Comparison of ENCODE assay signal across 21 cellular contexts in the genomic region with DNA sequence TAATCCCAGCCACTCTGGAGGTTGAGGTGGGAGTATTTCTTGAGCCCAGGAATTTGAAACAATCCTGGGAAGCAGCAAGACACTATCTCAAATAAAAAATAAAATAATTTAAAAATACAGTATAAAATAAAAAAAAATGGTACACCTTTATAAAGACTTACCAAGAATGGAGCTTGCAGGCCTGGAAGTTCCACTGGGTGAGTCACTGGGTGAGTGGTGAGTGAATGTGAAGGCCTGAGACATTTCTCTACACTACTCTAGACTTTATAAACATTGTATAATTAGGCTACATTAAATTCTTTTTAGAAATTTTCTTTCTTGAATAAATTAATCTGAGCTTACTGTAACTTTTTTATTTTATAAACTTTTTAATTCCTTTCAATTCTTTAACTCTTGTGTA.
A peak's percentile ranks its signal among the peaks of the same experiment; 100 is the strongest.
DNase-seq lines count a peak whose midpoint lies in the region; ATAC-seq lines count a peak whose summit lies in the region.
"Had no signal": no experiment of that assay in that cellular context is flagged by ENCODE, and none has a peak within 500 bp of the region (broad histone marks: within the 10 kb centered on the region; RNA-seq: fewer than 3 reads in every experiment).

No MANE protein-coding gene starts in this region.

- DNase-seq in HT1080 (ENCODE audit: low read depth), result peak; percentile 44
- peak; percentile 6 for DNase-seq in RPMI7951 (ENCODE audit: low read depth)
- DNase-seq in epithelial cell of prostate (ENCODE audit: low read depth, low spot score), result peak; percentile 53
- DNase-seq in renal cortical epithelial cell (ENCODE audit: low read depth), result peak; percentile 16
- DNase-seq in activated T-cell treated with anti-CD3 and anti-CD28 coated beads, Interleukin-2, amount 50 U/mL, for 24 hours, result no peak
- DNase-seq in NCI-H1105 (lab: John Stamatoyannopoulos, UW), result no peak
- DNase-seq: activated T-cell treated with anti-CD3 and anti-CD28 coated beads, Interleukin-2, amount 50 U/mL, for 1 hour; amygdala; CD4-positive, CD25-positive, alpha-beta regulatory T cell; HFFc6; left ventricle myocardium superior; NCI-H1436; ovary; stimulated activated CD4-positive, alpha-beta T cell treated with anti-CD3 and anti-CD28 coated beads, Interleukin-12 subunit alpha, Interleukin-12 subunit beta, amount 100 ng/mL, for 4 hours; stimulated activated CD4-positive, alpha-beta T cell treated with anti-CD3 and anti-CD28 coated beads, Interleukin-4, amount 100 ng/mL, for 24 hours; stimulated activated naive B cell treated with anti-CD40 and anti-IgM and Interleukin-4, amounts not matched to agents 10 μg/mL and 1 μg/mL and 100 μg/mL, for 72 hours had no signal

- H3K27ac Mint-ChIP-seq in activated T-cell treated with anti-CD3 and anti-CD28 coated beads, Interleukin-2, amount 50 U/mL, for 24 hours, result no peak overlapping the region
- H3K27ac Mint-ChIP-seq: CD4-positive, CD25-positive, alpha-beta regulatory T cell; HFFc6; IgD-negative memory B cell; natural killer cell treated with Interleukin-12 subunit alpha and Interleukin-12 subunit beta and Interleukin-15 and Interleukin-18, amount 100 ng/mL, for 72 hours; stimulated activated naive B cell treated with anti-CD40 and anti-IgM and Interleukin-4, amounts not matched to agents 10 μg/mL and 1 μg/mL and 100 μg/mL, for 72 hours had no signal

- no peaks in the 10 kb centered on the region for H3K36me3 Mint-ChIP-seq in activated T-cell treated with anti-CD3 and anti-CD28 coated beads, Interleukin-2, amount 50 U/mL, for 24 hours (ENCODE audit: low read depth)
- H3K36me3 Mint-ChIP-seq: CD4-positive, CD25-positive, alpha-beta regulatory T cell; IgD-negative memory B cell; stimulated activated naive B cell treated with anti-CD40 and anti-IgM and Interleukin-4, amounts not matched to agents 10 μg/mL and 1 μg/mL and 100 μg/mL, for 72 hours had no signal

- H3K4me1 Mint-ChIP-seq in activated T-cell treated with anti-CD3 and anti-CD28 coated beads, Interleukin-2, amount 50 U/mL, for 24 hours (ENCODE audit: low read depth), result no peaks in the 10 kb centered on the region
- H3K4me1 Mint-ChIP-seq: CD4-positive, CD25-positive, alpha-beta regulatory T cell; central memory CD8-positive, alpha-beta T cell; IgD-negative memory B cell; stimulated activated naive B cell treated with anti-CD40 and anti-IgM and Interleukin-4, amounts not matched to agents 10 μg/mL and 1 μg/mL and 100 μg/mL, for 72 hours had no signal

- no peaks in the 10 kb centered on the region for H3K27me3 Mint-ChIP-seq in activated T-cell treated with anti-CD3 and anti-CD28 coated beads, Interleukin-2, amount 50 U/mL, for 24 hours
- H3K27me3 Mint-ChIP-seq: CD4-positive, CD25-positive, alpha-beta regulatory T cell; central memory CD8-positive, alpha-beta T cell; IgD-negative memory B cell; natural killer cell treated with Interleukin-12 subunit alpha and Interleukin-12 subunit beta and Interleukin-15 and Interleukin-18, amount 100 ng/mL, for 72 hours; stimulated activated naive B cell treated with anti-CD40 and anti-IgM and Interleukin-4, amounts not matched to agents 10 μg/mL and 1 μg/mL and 100 μg/mL, for 72 hours had no signal

- no peak for ATAC-seq in GM19023 (IDR thresholded peaks at IDR 0.05; ENCODE audit: unreplicated experiment)
- ATAC-seq: left ventricle myocardium superior; natural killer cell treated with Interleukin-12 subunit alpha and Interleukin-12 subunit beta and Interleukin-15 and Interleukin-18, amount 100 ng/mL, for 72 hours; stimulated activated naive B cell treated with anti-CD40 and anti-IgM and Interleukin-4, amounts not matched to agents 10 μg/mL and 1 μg/mL and 100 μg/mL, for 72 hours had no signal

- no peak overlapping the region for H3K4me3 Mint-ChIP-seq in activated T-cell treated with anti-CD3 and anti-CD28 coated beads, Interleukin-2, amount 50 U/mL, for 24 hours
- H3K4me3 Mint-ChIP-seq: CD4-positive, CD25-positive, alpha-beta regulatory T cell; central memory CD8-positive, alpha-beta T cell; HFFc6; IgD-negative memory B cell; natural killer cell treated with Interleukin-12 subunit alpha and Interleukin-12 subunit beta and Interleukin-15 and Interleukin-18, amount 100 ng/mL, for 72 hours; stimulated activated naive B cell treated with anti-CD40 and anti-IgM and Interleukin-4, amounts not matched to agents 10 μg/mL and 1 μg/mL and 100 μg/mL, for 72 hours had no signal

- H3K9me3 Mint-ChIP-seq in activated T-cell treated with anti-CD3 and anti-CD28 coated beads, Interleukin-2, amount 50 U/mL, for 24 hours, result peaks cover 9% of the 10 kb centered on the region

- peak overlapping the region; percentile 84 for H3K27ac ChIP-seq in epithelial cell of prostate
- H3K27ac ChIP-seq: ovary, thoracic aorta had no signal

Comparison
In these comparisons a context has a peak if more than half of its experiments do, and no peak if none do; other contexts are left out.
1. DNase-seq: peak in HT1080 (single experiment), RPMI7951 (single experiment), epithelial cell of prostate (single experiment) and renal cortical epithelial cell (single experiment); none in activated T-cell treated with anti-CD3 and anti-CD28 coated beads, Interleukin-2, amount 50 U/mL, for 24 hours (single experiment) and NCI-H1105 (single experiment).